8 cellular contexts compared by ENCODE assay signal in the genomic region with DNA sequence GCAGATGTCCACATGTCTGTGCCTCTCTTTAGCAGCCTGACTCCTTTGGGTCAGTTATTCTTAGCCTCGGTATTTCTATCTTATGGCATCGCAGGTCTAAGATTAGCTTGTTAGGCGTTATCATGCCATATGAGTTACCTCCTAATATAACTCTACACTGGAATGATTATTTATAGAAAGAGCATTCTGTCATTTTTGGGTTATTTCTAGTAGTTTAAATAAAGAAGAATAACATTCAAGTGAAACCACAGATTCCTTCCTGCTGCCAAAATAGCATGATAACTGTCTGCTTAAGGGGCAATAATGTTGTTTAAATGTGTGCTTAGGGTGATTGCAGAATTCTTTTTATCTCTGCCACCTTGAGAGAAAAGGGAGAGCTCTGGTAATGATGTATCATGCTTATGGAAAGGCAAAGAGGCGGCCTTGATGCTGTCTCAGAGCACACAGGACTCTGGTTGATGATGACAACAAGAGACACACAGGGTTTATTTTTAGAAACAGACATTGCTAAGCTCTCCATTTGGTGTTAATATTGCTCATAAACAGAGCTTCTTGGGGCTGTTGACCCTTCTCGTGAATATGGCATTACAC. TPM values are rescaled to one million over a fixed set of nuclear protein-coding genes. Genes with fewer than 3 reads are reported as not detected.
DNase-seq lines count a peak whose midpoint lies in the region; ATAC-seq and FAIRE-seq lines count a peak whose summit lies in the region.

No MANE protein-coding gene starts in this region.

- H3K79me2 ChIP-seq in Karpas-422 (ENCODE audit: low read length): no peaks in the 10 kb centered on the region

- H3K4me2 ChIP-seq in Karpas-422 (ENCODE audit: low read depth, low read length, poor library complexity, severe bottlenecking): peak overlapping the region; percentile 12

- H3K27ac ChIP-seq in Karpas-422 (ENCODE audit: low read length): no peak overlapping the region

- no peak for DNase-seq in Karpas-422
- DNase-seq in left ventricle myocardium superior: no peak
- no peak for DNase-seq in SKM-1 treated with dmso at 0.1 percent for 144 hours (lab: John Stamatoyannopoulos, UW; ENCODE audit: unreplicated experiment)
- DNase-seq in hepatic stellate cell (ENCODE audit: low spot score): no peak
- no peak for DNase-seq in stimulated activated naive CD4-positive, alpha-beta T cell treated with Interleukin-2 at 50 U/mL for 16 hours (lab: John Stamatoyannopoulos, UW)
- DNase-seq in RCC 7860 (ENCODE audit: low spot score): no peak

- ATAC-seq in GM21723 (IDR thresholded peaks at IDR 0.05; ENCODE audit: unreplicated experiment) (peak; percentile 52), left ventricle myocardium superior (peak; percentile 73)

- peaks cover 41% of the 10 kb centered on the region for H3K4me1 ChIP-seq in Karpas-422 (ENCODE audit: low read length)

- no peaks in the 10 kb centered on the region for H3K9me2 ChIP-seq in Karpas-422 (replicated peaks; ENCODE audit: insufficient read depth, low read length)

- FAIRE-seq in RCC 7860 (lab: Jason Lieb, UNC): no peak

- H3K36me3 ChIP-seq in Karpas-422 (ENCODE audit: insufficient read depth, low read length): no peaks in the 10 kb centered on the region

- no peaks in the 10 kb centered on the region for H3K27me3 ChIP-seq in Karpas-422 (ENCODE audit: low read length)

- no peak overlapping the region for H2AFZ ChIP-seq in Karpas-422 (ENCODE audit: low read length)

- H3K9me3 ChIP-seq in Karpas-422 (ENCODE audit: low read length): no peaks in the 10 kb centered on the region

- intact Hi-C loops in left ventricle myocardium superior (cut with micrococcal nuclease): no loop called here

- H4K20me1 ChIP-seq in Karpas-422 (ENCODE audit: insufficient read depth, low read depth, low read length): no peaks in the 10 kb centered on the region

- no peak overlapping the region for H3K9ac ChIP-seq in Karpas-422 (ENCODE audit: low read length)

- H3K4me3 ChIP-seq in GM08714 (ENCODE audit: low read length): peak overlapping the region; percentile 22; the same call in 1 of the 2 replicates
- no peak overlapping the region for H3K4me3 ChIP-seq in Karpas-422 (ENCODE audit: low read length)

RNA-seq across cellular contexts. Expression of a gene that starts 10.4 kb away (rescaled TPM):
- total RNA-seq in Karpas-422 (2014; rRNA removed; shearing (Covaris generic); ENCODE audit: low replicate concordance): 1.7 and 5.2 TPM in 2 replicates
- 30.7 TPM for total RNA-seq in left ventricle myocardium superior
